In genomic region chr1:30908446-30908885, GRCh38 we compare ENCODE assay signal across 8 cellular contexts. TPM values are rescaled to one million over a fixed set of nuclear protein-coding genes. Genes with fewer than 3 reads are reported as not detected.
DNase-seq lines count a peak whose midpoint lies in the region; ATAC-seq and TF ChIP-seq lines count a peak whose summit lies in the region.

SDC3 (minus strand) TSS chr1:30908758; CDS start chr1:30908586, 172 bp downstream.

- H3K27ac ChIP-seq in colonic mucosa (peak within 1 kb of the TSS; percentile 44), lower lobe of right lung (peak within 1 kb of the TSS; percentile 63), thyroid gland (no peak within 1 kb of the TSS)

- TF ChIP-seq CTCF in colonic mucosa (IDR thresholded peaks at IDR 0.05), result no peak
- TF ChIP-seq CTCF in lower lobe of right lung (IDR thresholded peaks at IDR 0.05), result no peak
- TF ChIP-seq CTCF in thyroid gland (IDR thresholded peaks at IDR 0.05), result no peak

- peaks cover 44% of the 10 kb centered on the region for H3K4me1 ChIP-seq in NT2/D1 (ENCODE audit: insufficient read depth, insufficient read length)
- peaks cover 11% of the 10 kb centered on the region for H3K4me1 ChIP-seq in colonic mucosa
- peaks cover 55% of the 10 kb centered on the region for H3K4me1 ChIP-seq in lower lobe of right lung
- peaks cover 19 to 39% of the 10 kb centered on the region in 2 donors for H3K4me1 ChIP-seq in thyroid gland

- H3K9ac ChIP-seq in NT2/D1 (ENCODE audit: insufficient read length, low read depth) (peak within 1 kb of the TSS; percentile 87), colonic mucosa (ENCODE audit: low read depth in 2 of 2, low read length in 2 of 2) (peak within 1 kb of the TSS; percentile 55 to 78)

- ATAC-seq in lower lobe of right lung (peak; percentile 33 to 51), GM18870 (IDR thresholded peaks at IDR 0.05; ENCODE audit: unreplicated experiment) (no peak)

- intact Hi-C loops in colonic mucosa (cut with DNase I) (no loop called here), lower lobe of right lung (cut with DNase I) (no loop called here), thyroid gland (cut with DNase I) (no loop called here)

- H3K27me3 ChIP-seq in NT2/D1 (ENCODE audit: insufficient read depth, insufficient read length), result peaks cover 16% of the 10 kb centered on the region
- no peaks in the 10 kb centered on the region for H3K27me3 ChIP-seq in colonic mucosa
- no peaks in the 10 kb centered on the region for H3K27me3 ChIP-seq in lower lobe of right lung (ENCODE audit: low read depth)
- no peaks in the 10 kb centered on the region for H3K27me3 ChIP-seq in thyroid gland

- peak; percentile 33 for DNase-seq in EL
- no peak for DNase-seq in NT2/D1 (ENCODE audit: low read depth, low spot score)
- DNase-seq in colonic mucosa, result no peak
- DNase-seq in lower lobe of right lung, result no peak
- DNase-seq in thyroid gland, result peak; percentile 23 to 24
- no peak for DNase-seq in NCI-H526 treated with DMSO at 0.1 percent for 48 hours (lab: John Stamatoyannopoulos, UW)
- DNase-seq in NCI-H2029 (lab: John Stamatoyannopoulos, UW), result no peak

- no peaks in the 10 kb centered on the region for H3K36me3 ChIP-seq in NT2/D1 (ENCODE audit: insufficient read depth, insufficient read length, low read length)
- no peaks in the 10 kb centered on the region for H3K36me3 ChIP-seq in colonic mucosa
- H3K36me3 ChIP-seq in lower lobe of right lung, result no peaks in the 10 kb centered on the region
- no peaks in the 10 kb centered on the region for H3K36me3 ChIP-seq in thyroid gland

- H3K4me3 ChIP-seq in NT2/D1 (ENCODE audit: insufficient read length, low read depth), result peak within 1 kb of the TSS; percentile 65
- H3K4me3 ChIP-seq in colonic mucosa, result peak within 1 kb of the TSS; percentile 42
- H3K4me3 ChIP-seq in lower lobe of right lung, result peak within 1 kb of the TSS; percentile 63
- H3K4me3 ChIP-seq in thyroid gland (replicated peaks in 1 of 3), result peak within 1 kb of the TSS in 2 of 3 donors; percentile 27 to 44

- peak in 1 of 2 donors; percentile 23 for TF ChIP-seq POLR2A in thyroid gland (IDR thresholded peaks at IDR 0.05)

- WGBS in thyroid gland, 2 donors, result no CpG with 5 or more reads among the region's 86 CpGs

- H3K9me3 ChIP-seq in NT2/D1 (ENCODE audit: insufficient read depth, low read length), result no peaks in the 10 kb centered on the region
- no peaks in the 10 kb centered on the region for H3K9me3 ChIP-seq in colonic mucosa
- no peaks in the 10 kb centered on the region for H3K9me3 ChIP-seq in lower lobe of right lung
- H3K9me3 ChIP-seq in thyroid gland, result no peaks in the 10 kb centered on the region

RNA-seq across cellular contexts. Expression of gene SDC3, which starts in this region (rescaled TPM):
- total RNA-seq in colonic mucosa (10 to 100 TPM; 15.2 to 24.2 TPM), lower lobe of right lung (43.5 TPM), thyroid gland (10 to 100 TPM; 13.2 to 19.5 (median 15.9) TPM)

Comparison
In these comparisons a context has a peak if more than half of its experiments do, and no peak if none do; other contexts are left out.
1. DNase-seq: peak in EL (single experiment) and thyroid gland (2 of 2); none in NT2/D1 (single experiment), colonic mucosa (single experiment), lower lobe of right lung (single experiment), NCI-H526 treated with DMSO at 0.1 percent for 48 hours (single experiment) and NCI-H2029 (single experiment).
2. H3K27ac ChIP-seq: peak in colonic mucosa (single experiment) and lower lobe of right lung (single experiment); none in thyroid gland (0 of 3).
3. Peak in every context shown above with its lines, with median percentiles within 50 percentile points of each other: H3K4me3 ChIP-seq.